In genomic region chr6:11149551-11149950, GRCh38 we compare ENCODE assay signal across 21 cellular contexts.
"Had no signal": no experiment of that assay in that cellular context is flagged by ENCODE, and none has a peak within 500 bp of the region (broad histone marks: within the 10 kb centered on the region; RNA-seq: fewer than 3 reads in every experiment).

No MANE protein-coding gene starts in this region.

- H3K4me3 ChIP-seq: gastrocnemius medialis, mucosa of descending colon, pancreas, right lobe of liver, suprapubic skin, transverse colon, vagina had no signal

- H3K27ac ChIP-seq: epithelial cell of prostate, gastrocnemius medialis, neutrophil, pancreas, right lobe of liver, suprapubic skin, transverse colon, vagina had no signal

- H3K9me3 ChIP-seq: gastrocnemius medialis, mucosa of descending colon, neutrophil, pancreas, right lobe of liver, suprapubic skin, transverse colon, vagina had no signal

- DNase-seq: effector CD8-positive, alpha-beta T cell; endodermal cell; foreskin fibroblast; gastrocnemius medialis; head of caudate nucleus; kidney; mesenchymal stem cell; mucosa of descending colon; naive B cell; pancreas; right lobe of liver; small intestine; stimulated activated CD4-positive, alpha-beta T cell treated with anti-CD3 and anti-CD28 coated beads, Interleukin-15, amount 100 ng/mL, for 24 hours; stimulated activated CD4-positive, alpha-beta T cell treated with anti-CD3 and anti-CD28 coated beads, Interleukin-2, amount 100 ng/mL, for 48 hours; stimulated activated naive B cell treated with anti-CD40 and anti-IgM and Interleukin-4, amounts not matched to agents 10 μg/mL and 1 μg/mL and 100 μg/mL, for 72 hours; stimulated activated naive CD8-positive, alpha-beta T cell treated with anti-CD3 and anti-CD28 coated beads, Interleukin-15, amount 100 ng/mL, for 72 hours; transverse colon had no signal

- H3K4me1 ChIP-seq: gastrocnemius medialis, pancreas had no signal

- H3K27me3 ChIP-seq: gastrocnemius medialis, neutrophil, pancreas, right lobe of liver, suprapubic skin, transverse colon, vagina had no signal

- H3K36me3 ChIP-seq: gastrocnemius medialis, neutrophil, pancreas, right lobe of liver, suprapubic skin, transverse colon, vagina had no signal
